Comparison of ENCODE assay signal across 1 cellular context in genomic region chr7:159028456-159029401, GRCh38.
TF ChIP-seq lines count a peak whose summit lies in the region.

No MANE protein-coding gene starts in this region.

TF ChIP-seq in K562, 482 proteins besides CTCF, POLR2A, EP300 and RAD21:
- TF ChIP-seq ID3 (CRISPR knock-in tag; IDR thresholded peaks at IDR 0.05) (no peak), ID3 (tag; IDR thresholded peaks at IDR 0.05) (no peak), POLR2G (IDR thresholded peaks at IDR 0.05; ENCODE audit: low read depth, low read length) (peak; percentile 18; the same call in 1 of the 2 replicates)
